Comparison of ENCODE assay signal across 8 cellular contexts in genomic region chr11:130002352-130002845, GRCh38. TPM values are rescaled to one million over a fixed set of nuclear protein-coding genes. Genes with fewer than 3 reads are reported as not detected.
DNase-seq lines count a peak whose midpoint lies in the region; ATAC-seq and TF ChIP-seq lines count a peak whose summit lies in the region.

TSS of gene PRDM10 (minus strand) at chr11:130002835. CDS start at chr11:129960964, 41,871 bp downstream.

- H3K9me3 ChIP-seq in GM23248 (ENCODE audit: low read depth) (no peaks in the 10 kb centered on the region), SJCRH30 (replicated peaks) (no peaks in the 10 kb centered on the region), gastroesophageal sphincter (no peaks in the 10 kb centered on the region), neutrophil (no peaks in the 10 kb centered on the region)

- no peak for TF ChIP-seq POLR2A in gastroesophageal sphincter (IDR thresholded peaks at IDR 0.05)

- ATAC-seq in gastroesophageal sphincter = peak; percentile 87

- H3K36me3 ChIP-seq in GM23248 (ENCODE audit: low read depth) (no peaks in the 10 kb centered on the region), SJCRH30 (no peaks in the 10 kb centered on the region), gastroesophageal sphincter (no peaks in the 10 kb centered on the region), neutrophil (no peaks in the 10 kb centered on the region)

- no peaks in the 10 kb centered on the region for H3K27me3 ChIP-seq in GM23248 (replicated peaks; ENCODE audit: insufficient read depth)
- no peaks in the 10 kb centered on the region for H3K27me3 ChIP-seq in SJCRH30
- no peaks in the 10 kb centered on the region for H3K27me3 ChIP-seq in gastroesophageal sphincter
- H3K27me3 ChIP-seq in neutrophil = no peaks in the 10 kb centered on the region

- no peak for TF ChIP-seq EP300 in gastroesophageal sphincter (IDR thresholded peaks at IDR 0.05)

- peaks cover 7% of the 10 kb centered on the region for H3F3A ChIP-seq in GM23248 (ENCODE audit: insufficient read depth)

- peak within 1 kb of the TSS; percentile 92 for H3K4me2 ChIP-seq in GM23248 (ENCODE audit: unreplicated experiment)

- H3K4me3 ChIP-seq in GM23248 (peak within 1 kb of the TSS; percentile 79), SJCRH30 (peak within 1 kb of the TSS; percentile 77), gastroesophageal sphincter (peak within 1 kb of the TSS; percentile 33 to 94), neutrophil (ENCODE audit: low read depth in 1 of 2, low read length in 1 of 2) (peak within 1 kb of the TSS; percentile 78 to 90)

- TF ChIP-seq CTCF in gastroesophageal sphincter (IDR thresholded peaks at IDR 0.05) = peak in 2 of 4 experiments; percentile 41 to 45
- peak; percentile 39 for TF ChIP-seq CTCF in neutrophil (IDR thresholded peaks at IDR 0.05)

- H3K27ac ChIP-seq in GM23248 (peak within 1 kb of the TSS; percentile 99), SJCRH30 (peak within 1 kb of the TSS; percentile 100), gastroesophageal sphincter (peak within 1 kb of the TSS; percentile 98 to 100 (median 99)), neutrophil (peak within 1 kb of the TSS; percentile 99), temporal lobe (ENCODE audit: low read depth, low read length) (peak within 1 kb of the TSS; percentile 99)

- peak within 1 kb of the TSS; percentile 77 for H2AFZ ChIP-seq in GM23248

- H3K4me1 ChIP-seq in GM23248 (ENCODE audit: insufficient read depth) = peaks cover 13% of the 10 kb centered on the region
- no peaks in the 10 kb centered on the region for H3K4me1 ChIP-seq in SJCRH30
- peaks cover 0 to 32% (median 7%) of the 10 kb centered on the region in 3 donors for H3K4me1 ChIP-seq in gastroesophageal sphincter
- H3K4me1 ChIP-seq in neutrophil (ENCODE audit: control insufficient read depth in 1 of 2, insufficient read depth in 1 of 2, low read depth in 1 of 2, low read length in 1 of 2) = peaks cover 35 to 41% of the 10 kb centered on the region in 2 experiments

- in situ Hi-C loops in GM23248 (cut with MboI) = no loop called here

- H3K9me2 ChIP-seq in GM23248 (ENCODE audit: insufficient read depth) = no peaks in the 10 kb centered on the region

- peaks cover 44% of the 10 kb centered on the region for H3K79me2 ChIP-seq in GM23248 (ENCODE audit: insufficient read depth)

- H4K20me1 ChIP-seq in GM23248 (ENCODE audit: insufficient read depth) = 0 out of 2 replicates have a peak, but pooled peaks cover 3% of the 10 kb centered on the region

- peak within 1 kb of the TSS; percentile 95 for H3K9ac ChIP-seq in GM23248

- WGBS in GM23248 (ENCODE audit: low coverage in 1 of 2, low lambda C conversion rate in 2 of 2, missing lambda C conversion rate in 2 of 2), 2 experiments = 1 to 4% methylated on average over 8 to 33 of the region's 33 CpGs
- 0% methylated on average over 12 of the region's 33 CpGs; no CpG with 5 or more reads in 1 of the 2 donors for WGBS in gastroesophageal sphincter (ENCODE audit: low coverage in 1 of 2), 2 donors

- DNase-seq in EL = peak; percentile 88
- peak; percentile 93 for DNase-seq in GM23248
- DNase-seq in LHCN-M2 (ENCODE audit: low read depth) = peak; percentile 92
- peak; percentile 85 to 87 for DNase-seq in SJCRH30
- peak; percentile 84 to 92 (median 88) for DNase-seq in activated naive CD4-positive, alpha-beta T cell (lab: John Stamatoyannopoulos, UW)

RNA-seq across cellular contexts. Expression of gene PRDM10, which starts in this region (rescaled TPM):
- total RNA-seq in GM23248 (2014; rRNA removed; shearing (Covaris generic)) = 4.6 and 5.7 TPM in 2 replicates
- 2.9 TPM in 2 replicates for polyA plus RNA-seq in GM23248 (2016; fragmentation: Nextera tagmentation; extraction: Ambion mirVana)
- total RNA-seq in LHCN-M2 (2014; rRNA removed) (5.6 and 7.2 TPM in 2 replicates), gastroesophageal sphincter (10 to 100 TPM in 1 of 4 donors, 1 to 10 TPM in 3; 6.6 to 12.0 (median 7.4) TPM), temporal lobe (10.1 TPM)
- polyA plus RNA-seq in LHCN-M2 (2012) = 1.6 TPM
- 6.2 and 6.7 TPM in 2 replicates for total RNA-seq in SJCRH30 (2014; rRNA removed; shearing (Covaris generic))

Comparison
In these comparisons a context has a peak if more than half of its experiments do, and no peak if none do; other contexts are left out.
1. Peak in every context shown above with its lines: DNase-seq, ATAC-seq, H3K4me3 ChIP-seq and H3K27ac ChIP-seq.